8 cellular contexts compared by ENCODE assay signal in the genomic region with DNA sequence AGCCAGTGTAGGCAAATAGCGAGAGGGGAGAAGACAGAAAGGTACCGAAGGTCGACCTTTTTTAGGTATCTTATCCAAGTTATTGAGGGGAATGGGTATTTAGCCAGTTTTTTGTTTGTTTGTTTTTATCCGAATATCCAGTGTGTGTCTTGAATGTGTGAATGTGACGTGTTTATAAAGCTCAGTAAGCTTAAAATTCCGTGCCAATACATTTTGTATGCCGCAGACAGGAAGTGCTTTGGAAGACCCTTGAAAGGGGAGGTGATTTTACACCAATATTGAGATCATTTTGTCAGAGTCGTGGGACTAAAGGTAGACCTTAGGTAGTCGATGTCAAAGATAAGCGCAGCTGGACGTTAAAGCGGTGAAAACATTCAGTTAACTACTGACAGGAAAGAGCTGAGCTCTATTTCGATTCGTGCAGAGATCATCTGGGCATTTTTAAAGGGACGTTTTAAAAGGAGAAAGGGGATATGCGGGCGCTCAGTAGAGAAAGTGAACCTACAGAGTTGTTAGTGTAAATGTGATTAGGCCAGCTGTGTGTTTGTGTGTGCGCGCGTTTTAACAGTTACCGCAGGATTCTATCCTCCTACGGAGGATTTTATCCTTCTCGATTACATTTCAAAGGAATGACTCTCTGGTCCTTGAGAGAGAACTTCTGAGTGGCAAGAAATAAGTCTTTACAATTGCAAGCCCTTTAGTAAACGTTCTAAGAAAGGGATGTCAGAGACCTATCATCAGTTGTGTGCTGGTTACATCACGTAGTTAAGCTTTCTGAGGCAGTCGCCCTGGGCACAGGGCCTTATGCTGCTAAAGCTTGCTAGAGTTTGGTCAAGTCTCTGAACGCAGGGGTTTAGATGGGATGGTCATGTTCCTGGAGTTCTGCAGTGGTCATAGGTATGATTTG. TPM values are rescaled to one million over a fixed set of nuclear protein-coding genes. Genes with fewer than 3 reads are reported as not detected.
DNase-seq lines count a peak whose midpoint lies in the region; ATAC-seq and TF ChIP-seq lines count a peak whose summit lies in the region.

No MANE protein-coding gene starts in this region.

- H3K36me3 ChIP-seq in esophagus muscularis mucosa (no peaks in the 10 kb centered on the region), neural progenitor cell (no peaks in the 10 kb centered on the region)

- ATAC-seq in HG03097 (IDR thresholded peaks at IDR 0.05; ENCODE audit: low FRiP score, unreplicated experiment): no peak
- no peak for ATAC-seq in GM21576 (IDR thresholded peaks at IDR 0.05; ENCODE audit: unreplicated experiment)

- H3K4me3 ChIP-seq in HFF-Myc (replicated peaks; ENCODE audit: low read depth, low read length) (peak overlapping the region; percentile 92), esophagus muscularis mucosa (peak overlapping the region; percentile 62 to 90 (median 76)), neural progenitor cell (peak overlapping the region; percentile 76)

- H3K79me2 ChIP-seq in neural progenitor cell (ENCODE audit: low read depth): peaks cover 86% of the 10 kb centered on the region

- H3K4me1 Mint-ChIP-seq in neural progenitor cell: peaks cover 2% of the 10 kb centered on the region

- no peak for TF ChIP-seq POLR2A in esophagus muscularis mucosa (IDR thresholded peaks at IDR 0.05; ENCODE audit: low read depth)

- H3K27me3 ChIP-seq in esophagus muscularis mucosa (no peaks in the 10 kb centered on the region), neural progenitor cell (no peaks in the 10 kb centered on the region)

- H3K27me3 Mint-ChIP-seq in neural progenitor cell (ENCODE audit: insufficient read depth, low read depth): no peaks in the 10 kb centered on the region

- H3K27ac ChIP-seq in esophagus muscularis mucosa (replicated peaks in 1 of 4): peak overlapping the region; percentile 82 to 90 (median 87)
- H3K27ac ChIP-seq in neural progenitor cell: peak overlapping the region; percentile 59

- DNase-seq in DMS53 (lab: John Stamatoyannopoulos, UW) (peak; percentile 46), HFF-Myc (ENCODE audit: extremely low read depth, low read depth) (no peak), RKO (ENCODE audit: low spot score) (peak; percentile 64), esophagus muscularis mucosa (ENCODE audit: extremely low spot score) (no peak), neural progenitor cell (ENCODE audit: low spot score) (peak; percentile 28), HPDE6-E6E7 (ENCODE audit: extremely low spot score) (no peak)

- 10% methylated on average over 27 of the region's 27 CpGs for WGBS in esophagus muscularis mucosa

- H3K36me3 Mint-ChIP-seq in neural progenitor cell: peaks cover 28% of the 10 kb centered on the region

- peaks cover 30 to 47% (median 41%) of the 10 kb centered on the region in 4 donors for H3K4me1 ChIP-seq in esophagus muscularis mucosa
- H3K4me1 ChIP-seq in neural progenitor cell: peaks cover 29% of the 10 kb centered on the region

- peaks cover 16% of the 10 kb centered on the region for H3K9me3 Mint-ChIP-seq in neural progenitor cell

- peak overlapping the region; percentile 51 for H3K9ac ChIP-seq in neural progenitor cell

- peaks cover 24% of the 10 kb centered on the region for H4K20me1 ChIP-seq in neural progenitor cell (ENCODE audit: low read depth)

- peaks cover 15% of the 10 kb centered on the region for H3F3A ChIP-seq in neural progenitor cell (ENCODE audit: low read depth)

- no peak overlapping the region for H3K4me3 Mint-ChIP-seq in neural progenitor cell

- peak overlapping the region; percentile 92 for H3K4me2 ChIP-seq in neural progenitor cell

- no peak overlapping the region for H3K27ac Mint-ChIP-seq in neural progenitor cell

- TF ChIP-seq CTCF in HFF-Myc (IDR thresholded peaks at IDR 0.05; ENCODE audit: low read depth, low read length, missing control alignments) (no peak), esophagus muscularis mucosa (IDR thresholded peaks at IDR 0.05) (no peak), neural progenitor cell (IDR thresholded peaks at IDR 0.05) (no peak)

- H3K9me3 ChIP-seq in esophagus muscularis mucosa (no peaks in the 10 kb centered on the region), neural progenitor cell (ENCODE audit: low read depth) (no peaks in the 10 kb centered on the region)

- no peak for TF ChIP-seq EP300 in esophagus muscularis mucosa (IDR thresholded peaks at IDR 0.05)

- peak overlapping the region; percentile 90 for H2AFZ ChIP-seq in neural progenitor cell (replicated peaks)

- intact Hi-C loops in esophagus muscularis mucosa (cut with DNase I): loop anchor here (5.0 to 10.0 kb wide), 2 partner anchors 71 to 118 kb away; no protein-coding TSS in a partner anchor

RNA-seq across cellular contexts. Expression of a gene that starts 0.6 kb away (rescaled TPM):
- 10 to 100 TPM; 42.5 to 70.6 (median 57.9) TPM for total RNA-seq in esophagus muscularis mucosa
- total RNA-seq in neural progenitor cell (ENCODE audit: low replicate concordance): 75.9 and 81.9 TPM in 2 replicates

Comparison
In these comparisons a context has a peak if more than half of its experiments do, and no peak if none do; other contexts are left out.
1. DNase-seq: peak in DMS53 (single experiment), RKO (single experiment) and neural progenitor cell (single experiment); none in HFF-Myc (single experiment), esophagus muscularis mucosa (single experiment) and HPDE6-E6E7 (single experiment).
2. Peak in every context shown above with its lines, with median percentiles within 50 percentile points of each other: H3K4me3 ChIP-seq.